ENCODE assay signal across 11 cellular contexts in the genomic region with DNA sequence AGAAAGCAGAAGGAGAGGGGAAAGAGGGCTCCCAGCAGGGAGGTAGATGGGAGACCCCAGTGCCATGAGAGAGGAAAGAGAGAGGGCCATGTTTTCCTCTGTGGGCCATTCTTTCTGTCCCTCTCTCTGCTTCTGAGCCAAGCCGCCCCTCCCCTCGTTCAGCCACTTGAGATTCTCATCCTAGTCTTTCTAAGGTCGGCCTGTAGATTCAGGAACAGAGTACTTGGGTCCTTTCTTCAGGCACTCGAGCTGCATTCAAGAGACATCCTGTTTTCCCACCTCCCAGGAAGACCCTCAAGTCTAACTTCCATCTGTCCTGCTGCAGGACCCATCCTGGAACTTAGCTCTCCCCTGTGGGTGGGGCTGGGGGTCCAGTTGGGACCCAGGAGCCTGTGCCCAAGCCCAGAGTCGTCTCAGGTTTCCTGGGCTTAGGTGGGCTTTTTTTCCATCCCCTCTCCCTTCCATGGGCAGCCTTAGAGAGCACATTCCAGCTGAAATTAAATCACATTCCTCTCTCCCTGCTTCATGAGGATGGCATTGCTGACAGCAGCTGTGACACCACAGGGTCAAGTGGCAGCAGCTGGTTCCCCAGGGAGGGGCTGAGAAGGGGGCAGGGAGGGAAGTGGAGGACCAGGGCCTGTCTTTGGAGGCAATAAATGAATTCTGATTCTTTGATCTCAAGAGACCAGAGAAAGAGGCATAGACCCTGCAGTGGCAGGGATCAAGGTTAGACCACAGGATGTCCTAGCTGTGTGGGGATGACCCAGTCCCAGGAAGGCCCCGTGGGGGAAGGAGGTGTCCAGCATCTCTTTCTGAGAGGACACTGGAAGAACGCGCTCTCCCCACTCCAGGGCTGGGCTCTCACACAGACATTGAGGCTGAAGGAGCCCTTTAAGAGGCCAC. TPM values are rescaled to one million over a fixed set of nuclear protein-coding genes. Genes with fewer than 3 reads are reported as not detected.
DNase-seq lines count a peak whose midpoint lies in the region; ATAC-seq and TF ChIP-seq lines count a peak whose summit lies in the region.
"Had no signal": no experiment of that assay in that cellular context is flagged by ENCODE, and none has a peak within 500 bp of the region (broad histone marks: within the 10 kb centered on the region; RNA-seq: fewer than 3 reads in every experiment).

No MANE protein-coding gene starts in this region.

- DNase-seq in activated T-cell treated with anti-CD3 and anti-CD28 coated beads, Interleukin-2, amount 50 U/mL, for 24 hours: no peak
- no peak for DNase-seq in activated T-cell treated with anti-CD3 and anti-CD28 coated beads, Interleukin-2, amount 50 U/mL, for 4 hours
- DNase-seq in dorsolateral prefrontal cortex (peak in 1 of 10 donors; percentile 49), uterus (peak in 1 of 2 donors; percentile 31), GM19238 (ENCODE audit: insufficient read length, low spot score) (no peak), erythroblast (lab: John Stamatoyannopoulos, UW) (no peak)

- no peaks in the 10 kb centered on the region for H3K27me3 ChIP-seq in dorsolateral prefrontal cortex
- H3K27me3 ChIP-seq in mucosa of rectum (ENCODE audit: control insufficient read depth in 2 of 2, insufficient read depth in 2 of 2, low read length in 2 of 2): no peaks in the 10 kb centered on the region
- H3K27me3 ChIP-seq in uterus: no peaks in the 10 kb centered on the region

- H3K36me3 Mint-ChIP-seq in activated T-cell treated with anti-CD3 and anti-CD28 coated beads, Interleukin-2, amount 50 U/mL, for 24 hours (ENCODE audit: low read depth): peaks cover 4% of the 10 kb centered on the region
- no peaks in the 10 kb centered on the region for H3K36me3 Mint-ChIP-seq in activated T-cell treated with anti-CD3 and anti-CD28 coated beads, Interleukin-2, amount 50 U/mL, for 4 hours (ENCODE audit: insufficient read depth)

- no peak for ATAC-seq in activated T-cell treated with anti-CD3 and anti-CD28 coated beads, Interleukin-2, amount 50 U/mL, for 4 hours
- ATAC-seq in HG02840 (IDR thresholded peaks at IDR 0.05; ENCODE audit: low FRiP score, unreplicated experiment): no peak
- ATAC-seq: activated CD4-positive, CD25-positive, alpha-beta regulatory T cell treated with anti-CD3 and anti-CD28 coated beads, Interleukin-2, amount 50 U/mL, for 24 hours had no signal

- TF ChIP-seq CTCF in dorsolateral prefrontal cortex (IDR thresholded peaks at IDR 0.05 in 54 of 56, conservative IDR thresholded peaks at IDR 0.05 in 2 of 56; ENCODE audit: low read depth in 1 of 56, partially characterized antibody in 56 of 56) (no peak), uterus (IDR thresholded peaks at IDR 0.05) (no peak)

- H3K4me1 Mint-ChIP-seq in activated T-cell treated with anti-CD3 and anti-CD28 coated beads, Interleukin-2, amount 50 U/mL, for 24 hours (ENCODE audit: low read depth): peaks cover 34% of the 10 kb centered on the region
- H3K4me1 Mint-ChIP-seq in activated T-cell treated with anti-CD3 and anti-CD28 coated beads, Interleukin-2, amount 50 U/mL, for 4 hours (ENCODE audit: low read depth): peaks cover 25% of the 10 kb centered on the region

- no peaks in the 10 kb centered on the region for H3K36me3 ChIP-seq in mucosa of rectum (ENCODE audit: control insufficient read depth in 2 of 2, insufficient read depth in 2 of 2, low read length in 2 of 2)
- no peaks in the 10 kb centered on the region for H3K36me3 ChIP-seq in uterus

- H3K9me3 ChIP-seq in mucosa of rectum (ENCODE audit: control insufficient read depth in 2 of 2, low read length in 2 of 2) (no peaks in the 10 kb centered on the region), uterus (no peaks in the 10 kb centered on the region)

- H3K4me1 ChIP-seq in mucosa of rectum (ENCODE audit: control insufficient read depth in 2 of 2, insufficient read depth in 2 of 2, low read length in 2 of 2) (peaks cover 54 to 56% of the 10 kb centered on the region in 2 donors), uterus (peaks cover 19 to 44% of the 10 kb centered on the region in 2 donors)

- H3K4me3 ChIP-seq in dorsolateral prefrontal cortex: peak overlapping the region in 4 of 59 donors; percentile 12 to 23 (median 16)
- H3K4me3 ChIP-seq in mucosa of rectum (ENCODE audit: low read length in 2 of 2): no peak overlapping the region
- H3K4me3 ChIP-seq in uterus: no peak overlapping the region

- H3K9ac ChIP-seq in mucosa of rectum (ENCODE audit: low read depth in 1 of 2, low read length in 2 of 2): peak overlapping the region; percentile 1 to 48
- H3K9ac ChIP-seq: KMS-11 had no signal

- no peaks in the 10 kb centered on the region for H3K9me3 Mint-ChIP-seq in activated T-cell treated with anti-CD3 and anti-CD28 coated beads, Interleukin-2, amount 50 U/mL, for 24 hours
- no peaks in the 10 kb centered on the region for H3K9me3 Mint-ChIP-seq in activated T-cell treated with anti-CD3 and anti-CD28 coated beads, Interleukin-2, amount 50 U/mL, for 4 hours

- H3K27me3 Mint-ChIP-seq in activated T-cell treated with anti-CD3 and anti-CD28 coated beads, Interleukin-2, amount 50 U/mL, for 24 hours: no peaks in the 10 kb centered on the region
- H3K27me3 Mint-ChIP-seq in activated T-cell treated with anti-CD3 and anti-CD28 coated beads, Interleukin-2, amount 50 U/mL, for 4 hours (ENCODE audit: low read depth): no peaks in the 10 kb centered on the region

- H3K27ac ChIP-seq in dorsolateral prefrontal cortex: peak overlapping the region in 56 of 59 donors; percentile 18 to 97 (median 90)
- peak overlapping the region; percentile 49 to 80 for H3K27ac ChIP-seq in mucosa of rectum (ENCODE audit: low read depth in 2 of 2, low read length in 2 of 2)
- H3K27ac ChIP-seq in uterus: peak overlapping the region; percentile 87 to 89
- H3K27ac ChIP-seq: C4-2B, KMS-11 had no signal

- TF ChIP-seq POLR2A in uterus (IDR thresholded peaks at IDR 0.05) (no peak), erythroblast (IDR thresholded peaks at IDR 0.05; ENCODE audit: low read length) (no peak)

- no peak overlapping the region for H3K4me3 Mint-ChIP-seq in activated T-cell treated with anti-CD3 and anti-CD28 coated beads, Interleukin-2, amount 50 U/mL, for 24 hours
- no peak overlapping the region for H3K4me3 Mint-ChIP-seq in activated T-cell treated with anti-CD3 and anti-CD28 coated beads, Interleukin-2, amount 50 U/mL, for 4 hours

- H3K27ac Mint-ChIP-seq in activated T-cell treated with anti-CD3 and anti-CD28 coated beads, Interleukin-2, amount 50 U/mL, for 24 hours: peak overlapping the region; percentile 20

- intact Hi-C loops in dorsolateral prefrontal cortex (cut with DNase I) (no loop called here), uterus (cut with DNase I; ENCODE audit: low total_unique reads) (no loop called here)

RNA-seq across cellular contexts. Expression of a gene that starts 12.9 kb away (rescaled TPM):
- total RNA-seq in activated T-cell treated with anti-CD3 and anti-CD28 coated beads, Interleukin-2, amount 50 U/mL, for 4 hours: under 1 TPM; 0.05 to 0.13 (median 0.05) TPM
- 10 to 100 TPM in 116 of 120 experiments, 1 to 10 TPM in 4; 6.0 to 31.4 (median 15.6) TPM for total RNA-seq in dorsolateral prefrontal cortex
- 10 to 100 TPM in 3 of 4 donors, 1 to 10 TPM in 1; 9.7 to 70.9 (median 34.5) TPM for total RNA-seq in uterus

RNA-seq across cellular contexts. Expression of a gene that starts 22.4 kb away (rescaled TPM):
- not detected for total RNA-seq in activated T-cell treated with anti-CD3 and anti-CD28 coated beads, Interleukin-2, amount 50 U/mL, for 4 hours
- 100 to 1,000 TPM in 103 of 120 experiments, 10 to 100 TPM in 17; 56.3 to 240 (median 123) TPM for total RNA-seq in dorsolateral prefrontal cortex
- total RNA-seq in uterus: 1 to 10 TPM in 3 of 4 donors, not detected in 1; 2.3 to 3.0 (median 2.8) TPM

RNA-seq across cellular contexts. Expression of a gene that starts 41.1 kb away (rescaled TPM):
- total RNA-seq in activated T-cell treated with anti-CD3 and anti-CD28 coated beads, Interleukin-2, amount 50 U/mL, for 4 hours: 1 to 10 TPM; 1.8 to 2.5 (median 2.4) TPM
- total RNA-seq in dorsolateral prefrontal cortex: 10 to 100 TPM in 47 of 120 experiments, 1 to 10 TPM in 73; 1.8 to 25.0 (median 9.2) TPM
- total RNA-seq in uterus: 10 to 100 TPM in 3 of 4 donors, not detected in 1; 11.0 to 71.5 (median 14.3) TPM

RNA-seq across cellular contexts. Expression of a gene that starts 45.1 kb away (rescaled TPM):
- total RNA-seq in activated T-cell treated with anti-CD3 and anti-CD28 coated beads, Interleukin-2, amount 50 U/mL, for 4 hours: not detected
- total RNA-seq in dorsolateral prefrontal cortex (100 to 1,000 TPM in 85 of 120 experiments, 10 to 100 TPM in 35; 30.2 to 650 (median 143) TPM), uterus (1 to 10 TPM in 1 of 4 donors, under 1 TPM in 1, not detected in 2; 0.77 to 3.9 TPM)

Comparison
In these comparisons a context has a peak if more than half of its experiments do, and no peak if none do; other contexts are left out.
1. RNA of a gene that starts 12.9 kb away (total RNA-seq): 9.7 to 70.9 TPM in uterus and 6.0 to 31.4 TPM in dorsolateral prefrontal cortex; 0.05 to 0.13 TPM in activated T-cell treated with anti-CD3 and anti-CD28 coated beads, Interleukin-2, amount 50 U/mL, for 4 hours; every median in the first group is over 4 times any median in the second.
2. RNA of a gene that starts 22.4 kb away (total RNA-seq): 56.3 to 240 TPM in dorsolateral prefrontal cortex; 2.3 to 3.0 TPM in uterus and not detected in activated T-cell treated with anti-CD3 and anti-CD28 coated beads, Interleukin-2, amount 50 U/mL, for 4 hours; every median in the first group is over 10 times any median in the second.
3. Peak in every context shown above with its lines, with median percentiles within 50 percentile points of each other: H3K27ac ChIP-seq.